In the genomic region with DNA sequence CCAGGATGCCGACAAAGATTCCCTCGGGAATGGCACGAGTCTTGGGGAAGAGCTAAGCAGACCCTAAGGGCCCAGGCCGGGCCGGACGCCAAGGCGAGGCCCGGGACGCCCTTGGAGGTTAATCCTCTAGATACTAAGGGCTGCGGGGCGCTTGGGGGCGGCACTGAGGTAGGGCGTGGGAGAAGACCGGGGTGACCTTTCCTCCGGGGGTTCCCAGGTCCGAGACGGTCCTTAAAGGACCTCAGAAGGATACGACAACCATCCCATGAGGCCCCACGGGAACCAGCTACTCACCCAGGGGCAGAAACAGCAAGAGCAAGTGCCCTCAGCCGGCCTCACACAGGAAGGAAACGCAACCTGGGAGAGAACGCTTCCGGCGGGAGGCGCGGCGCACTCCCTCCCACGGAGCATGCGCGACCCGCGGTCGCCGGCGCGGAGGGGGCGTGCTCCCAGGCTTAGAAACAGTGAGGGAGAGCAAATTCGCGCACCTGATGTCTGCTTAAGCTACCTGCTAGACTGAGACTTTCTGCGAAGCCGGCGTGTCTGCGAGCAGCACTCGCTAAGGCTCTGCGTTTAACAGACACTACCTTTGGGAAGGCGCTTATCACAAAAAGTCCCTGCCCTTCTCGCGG, we compare ENCODE assay signal across 8 cellular contexts. TPM values are rescaled to one million over a fixed set of nuclear protein-coding genes. Genes with fewer than 3 reads are reported as not detected.
DNase-seq lines count a peak whose midpoint lies in the region; ATAC-seq and TF ChIP-seq lines count a peak whose summit lies in the region.

A gene with protein sequence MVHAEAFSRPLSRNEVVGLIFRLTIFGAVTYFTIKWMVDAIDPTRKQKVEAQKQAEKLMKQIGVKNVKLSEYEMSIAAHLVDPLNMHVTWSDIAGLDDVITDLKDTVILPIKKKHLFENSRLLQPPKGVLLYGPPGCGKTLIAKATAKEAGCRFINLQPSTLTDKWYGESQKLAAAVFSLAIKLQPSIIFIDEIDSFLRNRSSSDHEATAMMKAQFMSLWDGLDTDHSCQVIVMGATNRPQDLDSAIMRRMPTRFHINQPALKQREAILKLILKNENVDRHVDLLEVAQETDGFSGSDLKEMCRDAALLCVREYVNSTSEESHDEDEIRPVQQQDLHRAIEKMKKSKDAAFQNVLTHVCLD (minus strand): TSS at position 354 of the 632 bp plus-strand sequence. CDS start 3,627 bp downstream, outside the sequence.

- H3K27me3 ChIP-seq in GM23338 (ENCODE audit: insufficient read depth) (no peaks in the 10 kb centered on the region), neural progenitor cell (no peaks in the 10 kb centered on the region), subcutaneous abdominal adipose tissue (ENCODE audit: control insufficient read depth in 5 of 5, insufficient read depth in 4 of 5, low read length in 5 of 5) (no peaks in the 10 kb centered on the region)

- H3K27me3 Mint-ChIP-seq in GM23338 (ENCODE audit: insufficient read depth, low read depth, poor library complexity) (peaks cover 4% of the 10 kb centered on the region), neural progenitor cell (ENCODE audit: insufficient read depth, low read depth) (no peaks in the 10 kb centered on the region)

- H3K9me3 ChIP-seq in neural progenitor cell (ENCODE audit: low read depth) (no peaks in the 10 kb centered on the region), subcutaneous abdominal adipose tissue (ENCODE audit: control insufficient read depth in 5 of 5, low read length in 5 of 5) (no peaks in the 10 kb centered on the region)

- peaks cover 3% of the 10 kb centered on the region; the same call in 2 of the 3 replicates for H3K36me3 Mint-ChIP-seq in GM23338 (ENCODE audit: low read depth)
- peaks cover 13% of the 10 kb centered on the region for H3K36me3 Mint-ChIP-seq in neural progenitor cell

- peaks cover 15% of the 10 kb centered on the region for H4K20me1 ChIP-seq in GM23338 (replicated peaks; ENCODE audit: insufficient read depth)
- peaks cover 17% of the 10 kb centered on the region for H4K20me1 ChIP-seq in neural progenitor cell (ENCODE audit: low read depth)

- H3K4me2 ChIP-seq in GM23338 = peak within 1 kb of the TSS; percentile 89
- H3K4me2 ChIP-seq in neural progenitor cell = peak within 1 kb of the TSS; percentile 91

- peak within 1 kb of the TSS; percentile 99 for H3K4me3 Mint-ChIP-seq in GM23338
- H3K4me3 Mint-ChIP-seq in neural progenitor cell = peak within 1 kb of the TSS; percentile 98

- H3K4me1 Mint-ChIP-seq in GM23338 (peaks cover 20% of the 10 kb centered on the region), neural progenitor cell (peaks cover 20% of the 10 kb centered on the region)

- TF ChIP-seq CTCF in GM23338 (conservative IDR thresholded peaks at IDR 0.05; ENCODE audit: low read depth in 2 of 2) (peak; percentile 8 to 17; a peak in 1 of 4 replicates), LNCaP clone FGC (IDR thresholded peaks at IDR 0.05; ENCODE audit: control insufficient read depth, extremely low read depth, insufficient read depth) (no peak), foreskin fibroblast (IDR thresholded peaks at IDR 0.05; ENCODE audit: low read depth, low read length) (peak; percentile 9), neural progenitor cell (IDR thresholded peaks at IDR 0.05) (peak; percentile 40)

- H3K79me2 ChIP-seq in GM23338 (replicated peaks; ENCODE audit: insufficient read depth) (peaks cover 47% of the 10 kb centered on the region), neural progenitor cell (ENCODE audit: low read depth) (peaks cover 50% of the 10 kb centered on the region)

- H3K36me3 ChIP-seq in GM23338 (ENCODE audit: insufficient read depth) = peaks cover 4% of the 10 kb centered on the region; the same call in 1 of the 2 replicates
- H3K36me3 ChIP-seq in neural progenitor cell = peaks cover 2% of the 10 kb centered on the region
- H3K36me3 ChIP-seq in subcutaneous abdominal adipose tissue (ENCODE audit: control insufficient read depth in 5 of 5, insufficient read depth in 5 of 5, low read length in 5 of 5) = no peaks in the 10 kb centered on the region

- H2AFZ ChIP-seq in GM23338 (peak within 1 kb of the TSS; percentile 97), neural progenitor cell (replicated peaks) (peak within 1 kb of the TSS; percentile 93)

- H3F3A ChIP-seq in GM23338 (replicated peaks; ENCODE audit: low read depth) (0 out of 2 replicates have a peak, but pooled peaks cover 3% of the 10 kb centered on the region), neural progenitor cell (ENCODE audit: low read depth) (peaks cover 16% of the 10 kb centered on the region)

- peak; percentile 93 for ATAC-seq in GM23338

- no peaks in the 10 kb centered on the region for H3K9me2 ChIP-seq in GM23338 (ENCODE audit: insufficient read depth)

- H3K27ac Mint-ChIP-seq in GM23338 (peak within 1 kb of the TSS; percentile 99), neural progenitor cell (peak within 1 kb of the TSS; percentile 89)

- peak; percentile 85 for TF ChIP-seq POLR2A in Raji (IDR thresholded peaks at IDR 0.05; ENCODE audit: insufficient read depth, low read depth, low read length)

- no peaks in the 10 kb centered on the region for H3K9me3 Mint-ChIP-seq in GM23338
- no peaks in the 10 kb centered on the region for H3K9me3 Mint-ChIP-seq in neural progenitor cell

- peak within 1 kb of the TSS; percentile 86 for H3K4me3 ChIP-seq in GM23338
- peak within 1 kb of the TSS; percentile 74 for H3K4me3 ChIP-seq in LNCaP clone FGC (ENCODE audit: low read depth, low read length)
- peak within 1 kb of the TSS; percentile 87 to 93 for H3K4me3 ChIP-seq in foreskin fibroblast (ENCODE audit: low read depth in 1 of 2, low read length in 2 of 2)
- H3K4me3 ChIP-seq in neural progenitor cell = peak within 1 kb of the TSS; percentile 73
- H3K4me3 ChIP-seq in subcutaneous abdominal adipose tissue (ENCODE audit: low read depth in 1 of 5, low read length in 5 of 5) = peak within 1 kb of the TSS; percentile 92 to 98 (median 95)

- H3K4me1 ChIP-seq in GM23338 (ENCODE audit: insufficient read depth) (peaks cover 11% of the 10 kb centered on the region; the same call in 1 of the 2 replicates), neural progenitor cell (peaks cover 20% of the 10 kb centered on the region), subcutaneous abdominal adipose tissue (ENCODE audit: control insufficient read depth in 5 of 5, insufficient read depth in 5 of 5, low read length in 5 of 5) (peaks cover 2 to 25% (median 24%) of the 10 kb centered on the region in 5 donors)

- H3K9ac ChIP-seq in neural progenitor cell (peak within 1 kb of the TSS; percentile 67), subcutaneous abdominal adipose tissue (ENCODE audit: low read length in 5 of 5) (peak within 1 kb of the TSS; percentile 79 to 96 (median 87))

- DNase-seq in EL (peak; percentile 88), GM23338 (ENCODE audit: low spot score) (peak; percentile 90), LNCaP clone FGC (ENCODE audit: low read depth) (peak; percentile 56), activated gamma-delta T cell (lab: John Stamatoyannopoulos, UW) (peak; percentile 83), foreskin fibroblast (peak; percentile 78 to 94), neural progenitor cell (ENCODE audit: low spot score) (peak; percentile 89)

- H3K27ac ChIP-seq in GM23338 (ENCODE audit: low read depth) (peak within 1 kb of the TSS; percentile 93), neural progenitor cell (peak within 1 kb of the TSS; percentile 74), subcutaneous abdominal adipose tissue (ENCODE audit: low read depth, low read length) (peak within 1 kb of the TSS; percentile 88)

TF ChIP-seq in GM23338, 12 proteins besides CTCF, POLR2A, EP300 and RAD21:
- TF ChIP-seq CREB1 (CRISPR knock-in tag; IDR thresholded peaks at IDR 0.05; ENCODE audit: low read depth) (peak; percentile 36; the same call in 1 of the 2 replicates), EZH2 (IDR thresholded peaks at IDR 0.05; ENCODE audit: low read depth, unreplicated experiment) (no peak), POLR2AphosphoS5 (IDR thresholded peaks at IDR 0.05; ENCODE audit: low read depth) (peak; percentile 92)
- TF ChIP-seq, protein P1, sequence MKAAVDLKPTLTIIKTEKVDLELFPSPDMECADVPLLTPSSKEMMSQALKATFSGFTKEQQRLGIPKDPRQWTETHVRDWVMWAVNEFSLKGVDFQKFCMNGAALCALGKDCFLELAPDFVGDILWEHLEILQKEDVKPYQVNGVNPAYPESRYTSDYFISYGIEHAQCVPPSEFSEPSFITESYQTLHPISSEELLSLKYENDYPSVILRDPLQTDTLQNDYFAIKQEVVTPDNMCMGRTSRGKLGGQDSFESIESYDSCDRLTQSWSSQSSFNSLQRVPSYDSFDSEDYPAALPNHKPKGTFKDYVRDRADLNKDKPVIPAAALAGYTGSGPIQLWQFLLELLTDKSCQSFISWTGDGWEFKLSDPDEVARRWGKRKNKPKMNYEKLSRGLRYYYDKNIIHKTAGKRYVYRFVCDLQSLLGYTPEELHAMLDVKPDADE (IDR thresholded peaks at IDR 0.05) = peak; percentile 70

RNA-seq across cellular contexts. Expression of the gene that starts here (rescaled TPM):
- total RNA-seq in GM23338 (2014; rRNA removed; shearing (Covaris generic)) = 43.3 and 49.6 TPM in 2 replicates
- polyA plus RNA-seq in GM23338 (2016; fragmentation: Nextera tagmentation; extraction: Ambion mirVana) = 26.3 and 30.3 TPM in 2 replicates
- total RNA-seq in neural progenitor cell (ENCODE audit: low replicate concordance) = 47.8 and 63.2 TPM in 2 replicates

Comparison
In these comparisons a context has a peak if more than half of its experiments do, and no peak if none do; other contexts are left out.
1. Peak in every context shown above with its lines: DNase-seq, ATAC-seq, H3K4me3 ChIP-seq and H3K27ac ChIP-seq.